In genomic region chr11:62788991-62789390, GRCh38 we compare ENCODE assay signal across 3 cellular contexts.
TF ChIP-seq lines count a peak whose summit lies in the region.

No MANE protein-coding gene starts in this region.

TF ChIP-seq in SK-N-SH, 30 proteins besides CTCF, POLR2A, EP300 and RAD21:
- no peak for TF ChIP-seq FOSL2 (IDR thresholded peaks at IDR 0.05; ENCODE audit: borderline replicate concordance, low read depth)

TF ChIP-seq in SK-N-SH treated with all-trans-retinoic acid at 6 μM for 48 hours, 23 proteins besides CTCF, POLR2A, EP300 and RAD21:
- TF ChIP-seq ZFP3 (CRISPR knock-in tag; IDR thresholded peaks at IDR 0.05) (no peak), CSRNP3 (CRISPR knock-in tag; IDR thresholded peaks at IDR 0.05) (no peak), SNAI2 (CRISPR knock-in tag; IDR thresholded peaks at IDR 0.05) (no peak), TCF4 (CRISPR knock-in tag; IDR thresholded peaks at IDR 0.05; ENCODE audit: borderline replicate concordance) (no peak), PPARA (CRISPR knock-in tag; IDR thresholded peaks at IDR 0.05; ENCODE audit: borderline replicate concordance) (no peak), ZFP30 (CRISPR knock-in tag; IDR thresholded peaks at IDR 0.05) (no peak), ZNF70 (CRISPR knock-in tag; IDR thresholded peaks at IDR 0.05) (no peak), TOX (CRISPR knock-in tag; IDR thresholded peaks at IDR 0.05; ENCODE audit: borderline replicate concordance) (no peak), RARB (CRISPR knock-in tag; IDR thresholded peaks at IDR 0.05) (no peak), PATZ1 (CRISPR knock-in tag; IDR thresholded peaks at IDR 0.05; ENCODE audit: borderline replicate concordance) (no peak)

TF ChIP-seq in K562, 482 proteins besides CTCF, POLR2A, EP300 and RAD21:
- TF ChIP-seq HOXB6 (CRISPR knock-in tag; IDR thresholded peaks at IDR 0.05; ENCODE audit: borderline replicate concordance) (no peak), TFAP4 (CRISPR knock-in tag; IDR thresholded peaks at IDR 0.05; ENCODE audit: borderline replicate concordance) (0 out of 2 replicates have a peak, but pooled peaks have one; percentile 29)
